In genomic region chr4:143699331-143700059, GRCh38 we compare ENCODE assay signal across 14 cellular contexts. TPM values are rescaled to one million over a fixed set of nuclear protein-coding genes. Genes with fewer than 3 reads are reported as not detected.
DNase-seq lines count a peak whose midpoint lies in the region; ATAC-seq and TF ChIP-seq lines count a peak whose summit lies in the region.
"Had no signal": no experiment of that assay in that cellular context is flagged by ENCODE, and none has a peak within 500 bp of the region (broad histone marks: within the 10 kb centered on the region; RNA-seq: fewer than 3 reads in every experiment).

No MANE protein-coding gene starts in this region.

- H3K9ac ChIP-seq in HUES48 (ENCODE audit: low read depth, low read length) (no peak overlapping the region), adipocyte (ENCODE audit: low read length) (no peak overlapping the region)

- no peaks in the 10 kb centered on the region for H3K36me3 ChIP-seq in HUES48 (ENCODE audit: control insufficient read depth, insufficient read depth, low read length)
- H3K36me3 ChIP-seq in adipocyte (ENCODE audit: control insufficient read depth, insufficient read depth, low read length, severe bottlenecking): no peaks in the 10 kb centered on the region
- H3K36me3 ChIP-seq in tibial nerve: no peaks in the 10 kb centered on the region
- no peaks in the 10 kb centered on the region for H3K36me3 ChIP-seq in ovary
- H3K36me3 ChIP-seq: left lung, SJCRH30 had no signal

- no peak overlapping the region for H3K27ac Mint-ChIP-seq in stimulated activated effector memory CD8-positive, alpha-beta T cell treated with anti-CD3 and anti-CD28 coated beads, Interleukin-12 subunit alpha, Interleukin-12 subunit beta, amount 100 ng/mL, for 72 hours
- H3K27ac Mint-ChIP-seq: dendritic cell treated with granulocyte-macrophage colony-stimulating factor and Interleukin-4, amounts not matched to agents 40 ng/mL and 50 ng/mL, for 4 days had no signal

- H3K9me3 ChIP-seq in HUES48 (ENCODE audit: control insufficient read depth, insufficient read depth, low read length): no peaks in the 10 kb centered on the region
- no peaks in the 10 kb centered on the region for H3K9me3 ChIP-seq in adipocyte (ENCODE audit: control insufficient read depth, low read length)
- no peaks in the 10 kb centered on the region for H3K9me3 ChIP-seq in tibial nerve
- peaks cover 0 to 7% of the 10 kb centered on the region in 2 donors for H3K9me3 ChIP-seq in ovary
- H3K9me3 ChIP-seq: left lung, SJCRH30 had no signal

- 58 to 67% methylated on average over 9 to 24 of the region's 41 CpGs for WGBS in tibial nerve, 2 donors
- 42 to 66% (median 46%) methylated on average over 28 to 41 of the region's 41 CpGs for WGBS in ovary, 3 donors

- H3K4me1 ChIP-seq in HUES48 (ENCODE audit: control insufficient read depth, insufficient read depth, low read length) (no peaks in the 10 kb centered on the region), adipocyte (ENCODE audit: control insufficient read depth, insufficient read depth, low read length) (peaks cover 14% of the 10 kb centered on the region), tibial nerve (peaks cover 0 to 21% (median 5%) of the 10 kb centered on the region in 4 donors), ovary (ENCODE audit: insufficient read depth) (peaks cover 4% of the 10 kb centered on the region)
- H3K4me1 ChIP-seq: SJCRH30 had no signal

- no peaks in the 10 kb centered on the region for H3K4me1 Mint-ChIP-seq in stimulated activated effector memory CD8-positive, alpha-beta T cell treated with anti-CD3 and anti-CD28 coated beads, Interleukin-12 subunit alpha, Interleukin-12 subunit beta, amount 100 ng/mL, for 72 hours

- no peaks in the 10 kb centered on the region for H3K36me3 Mint-ChIP-seq in stimulated activated effector memory CD8-positive, alpha-beta T cell treated with anti-CD3 and anti-CD28 coated beads, Interleukin-12 subunit alpha, Interleukin-12 subunit beta, amount 100 ng/mL, for 72 hours

- TF ChIP-seq CTCF in tibial nerve (IDR thresholded peaks at IDR 0.05) (no peak), ovary (IDR thresholded peaks at IDR 0.05) (no peak)

- H3K4me3 ChIP-seq in HUES48 (ENCODE audit: low read depth, low read length) (peak overlapping the region; percentile 63), adipocyte (ENCODE audit: low read length) (peak overlapping the region; percentile 66), tibial nerve (peak overlapping the region in 1 of 4 donors; percentile 46), ovary (no peak overlapping the region)
- H3K4me3 ChIP-seq: SJCRH30 had no signal

- no peak overlapping the region for H3K27ac ChIP-seq in HUES48 (ENCODE audit: low read depth, low read length)
- no peak overlapping the region for H3K27ac ChIP-seq in tibial nerve
- no peak overlapping the region for H3K27ac ChIP-seq in ovary
- H3K27ac ChIP-seq: left lung, SJCRH30 had no signal

- TF ChIP-seq POLR2A in tibial nerve (IDR thresholded peaks at IDR 0.05): no peak
- TF ChIP-seq POLR2A in ovary (IDR thresholded peaks at IDR 0.05): no peak

- H3K4me3 Mint-ChIP-seq in stimulated activated effector memory CD8-positive, alpha-beta T cell treated with anti-CD3 and anti-CD28 coated beads, Interleukin-12 subunit alpha, Interleukin-12 subunit beta, amount 100 ng/mL, for 72 hours: peak overlapping the region; percentile 16
- H3K4me3 Mint-ChIP-seq: dendritic cell treated with granulocyte-macrophage colony-stimulating factor and Interleukin-4, amounts not matched to agents 40 ng/mL and 50 ng/mL, for 4 days had no signal

- ATAC-seq in stimulated activated effector memory CD8-positive, alpha-beta T cell treated with anti-CD3 and anti-CD28 coated beads, Interleukin-12 subunit alpha, Interleukin-12 subunit beta, amount 100 ng/mL, for 72 hours: no peak

- intact Hi-C loops in ovary (cut with DNase I): no loop called here

- peaks cover 72% of the 10 kb centered on the region for H3K27me3 ChIP-seq in HUES48 (ENCODE audit: control insufficient read depth, insufficient read depth, low read length)
- peaks cover 16% of the 10 kb centered on the region for H3K27me3 ChIP-seq in adipocyte (replicated peaks; ENCODE audit: control insufficient read depth, insufficient read depth, low read length)
- H3K27me3 ChIP-seq in tibial nerve: peaks cover 0 to 31% of the 10 kb centered on the region in 2 donors
- H3K27me3 ChIP-seq in ovary: no peaks in the 10 kb centered on the region
- H3K27me3 ChIP-seq: SJCRH30 had no signal

- no peaks in the 10 kb centered on the region for H3K9me3 Mint-ChIP-seq in stimulated activated effector memory CD8-positive, alpha-beta T cell treated with anti-CD3 and anti-CD28 coated beads, Interleukin-12 subunit alpha, Interleukin-12 subunit beta, amount 100 ng/mL, for 72 hours
- H3K9me3 Mint-ChIP-seq: dendritic cell treated with granulocyte-macrophage colony-stimulating factor and Interleukin-4, amounts not matched to agents 40 ng/mL and 50 ng/mL, for 4 days had no signal

- DNase-seq in adipocyte (ENCODE audit: low read depth): no peak
- DNase-seq in iPS-NIHi11 (ENCODE audit: low spot score): peak; percentile 14
- DNase-seq in stimulated activated effector memory CD8-positive, alpha-beta T cell treated with anti-CD3 and anti-CD28 coated beads, Interleukin-12 subunit alpha, Interleukin-12 subunit beta, amount 100 ng/mL, for 72 hours (ENCODE audit: low spot score in 2 of 2): no peak
- no peak for DNase-seq in tibial nerve (ENCODE audit: low spot score in 2 of 2)
- no peak for DNase-seq in activated CD8-positive, alpha-beta memory T cell treated with anti-CD3 and anti-CD28 coated beads, Interleukin-2, amount 50 U/mL, for 48 hours
- DNase-seq in ovary: no peak
- DNase-seq: activated effector memory CD4-positive, alpha-beta T cell treated with Interleukin-2 at 50 U/mL for 16 hours; Calu3; NCI-H1092; SJCRH30; stimulated activated CD4-positive, alpha-beta T cell treated with anti-CD3 and anti-CD28 coated beads, Interleukin-4, amount 100 ng/mL, for 1 hour had no signal

- TF ChIP-seq EP300 in tibial nerve (IDR thresholded peaks at IDR 0.05) (no peak), ovary (IDR thresholded peaks at IDR 0.05) (no peak)

RNA-seq across cellular contexts. Expression of gene FREM3, which starts 1.0 kb away (rescaled TPM):
- not detected for total RNA-seq in tibial nerve
- under 1 TPM in 1 of 7 donors, not detected in 6; 0.08 TPM for total RNA-seq in ovary
- under 1 TPM in 1 of 2 donors, not detected in 1; 0.02 TPM for polyA plus RNA-seq in ovary
- total RNA-seq: Calu3, SJCRH30 had no signal
